ENCODE assay signal across 8 cellular contexts in the genomic region with DNA sequence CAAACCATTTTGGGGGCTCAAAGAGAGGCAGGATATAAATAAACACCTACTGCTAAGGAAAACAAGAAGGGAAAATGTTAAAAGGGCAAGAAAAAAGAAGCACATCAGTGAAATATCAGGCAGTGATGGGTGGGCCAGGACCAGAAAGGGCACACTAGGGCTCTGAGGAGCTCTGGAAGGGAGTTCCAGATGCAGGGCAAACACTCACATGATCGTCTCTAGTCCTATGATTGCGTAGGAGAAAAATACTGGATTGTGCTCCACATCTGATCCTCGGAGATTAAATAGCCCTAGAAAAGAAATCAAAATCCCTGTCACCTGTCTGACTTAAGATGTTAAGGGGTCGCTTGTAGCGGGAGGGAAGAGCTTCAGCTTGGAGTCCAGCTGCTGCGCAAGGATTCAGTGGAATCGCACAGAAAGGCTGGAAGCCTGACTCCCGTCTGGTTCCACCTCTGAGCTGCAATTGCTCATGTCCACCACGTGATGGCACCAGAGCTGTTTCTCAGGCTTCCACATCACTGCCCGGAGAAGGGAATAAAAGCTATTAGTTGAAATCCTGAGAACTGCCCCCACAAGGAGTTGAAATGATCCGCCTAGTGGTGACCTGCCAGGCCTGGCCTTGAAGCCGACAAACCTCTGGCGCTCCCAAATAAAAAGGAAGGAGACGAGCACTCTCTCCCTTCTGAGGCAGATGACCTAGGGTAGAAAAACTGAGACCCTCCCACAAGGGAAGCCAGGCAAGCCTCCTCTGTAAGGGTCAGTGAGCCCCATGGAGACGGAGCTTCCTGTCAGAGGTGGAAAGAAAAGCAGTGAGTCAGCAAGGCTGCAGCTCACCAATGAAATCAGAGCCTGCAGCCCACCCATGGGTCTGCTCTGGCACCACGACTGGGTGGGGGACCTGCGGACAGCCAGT. TPM values are rescaled to one million over a fixed set of nuclear protein-coding genes. Genes with fewer than 3 reads are reported as not detected.
A peak's percentile ranks its signal among the peaks of the same experiment; 100 is the strongest.
DNase-seq lines count a peak whose midpoint lies in the region; ATAC-seq and TF ChIP-seq lines count a peak whose summit lies in the region.

No MANE protein-coding gene starts in this region.

- no peaks in the 10 kb centered on the region for H3K27me3 Mint-ChIP-seq in Calu3 (ENCODE audit: unreplicated experiment)
- H3K27me3 Mint-ChIP-seq in nephron (ENCODE audit: low read depth): no peaks in the 10 kb centered on the region

- DNase-seq in Calu3 (peak; percentile 74), PC-3 (peak; percentile 82), fibroblast of peridontal ligament (ENCODE audit: extremely low read depth) (peak; percentile 93)
- DNase-seq in activated T-cell treated with anti-CD3 and anti-CD28 coated beads, Interleukin-2, amount 50 U/mL, for 48 hours: peak; percentile 64 to 69
- DNase-seq in stimulated activated naive CD8-positive, alpha-beta T cell treated with anti-CD3 and anti-CD28 coated beads, Interleukin-15, Interleukin-2, amounts not matched to agents 100 U/mL and 50 U/mL, for 24 hours: peak; percentile 67

- H3K27me3 ChIP-seq in HUES64 (ENCODE audit: insufficient read depth, low read length) (no peaks in the 10 kb centered on the region), PC-3 (ENCODE audit: low read length) (no peaks in the 10 kb centered on the region)

- H2AFZ ChIP-seq in PC-3 (ENCODE audit: low read length): no peak overlapping the region

- H3F3A ChIP-seq in PC-3 (ENCODE audit: low read length, unreplicated experiment): no peaks in the 10 kb centered on the region

- no peaks in the 10 kb centered on the region for H3K9me2 ChIP-seq in PC-3 (replicated peaks; ENCODE audit: low read length)

- no peaks in the 10 kb centered on the region for H3K79me2 ChIP-seq in PC-3 (ENCODE audit: low read length)

- no TSS peak for BruUV-seq in Calu3 (replicated peaks; lab: Mats Ljungman, UMichigan)
- BruUV-seq in PC-3 (replicated peaks; lab: Mats Ljungman, UMichigan): no TSS peak

- POLR2A ChIA-PET in PC-3 (lab: Charles Lee; ENCODE audit: unreplicated experiment): interaction anchor here (0.6 kb wide), 1 partner anchor 200 kb away, joined by 4 read pairs; no protein-coding TSS in a partner anchor

- no peak overlapping the region for H3K4me2 ChIP-seq in PC-3 (ENCODE audit: low read length)

- peak overlapping the region; percentile 5; the same call in 1 of the 2 replicates for H3K4me3 ChIP-seq in HUES64 (ENCODE audit: low read length)
- H3K4me3 ChIP-seq in PC-3 (ENCODE audit: low read length): no peak overlapping the region

- H3K9me3 Mint-ChIP-seq in Calu3 (ENCODE audit: low read depth, unreplicated experiment) (no peaks in the 10 kb centered on the region), nephron (no peaks in the 10 kb centered on the region)

- intact Hi-C loops in Calu3 (cut with micrococcal nuclease; ENCODE audit: unreplicated experiment) (loop anchor here (1.0 to 10.0 kb wide), 5 partner anchors 133 to 395 kb away; no protein-coding TSS in a partner anchor), PC-3 (cut with micrococcal nuclease) (loop anchor here (1.0 to 2.0 kb wide), 7 partner anchors 39 to 341 kb away; a partner anchor contains a TSS)

- H4K20me1 ChIP-seq in PC-3 (ENCODE audit: low read length): no peaks in the 10 kb centered on the region

- H3K4me3 Mint-ChIP-seq in Calu3 (ENCODE audit: low read depth, unreplicated experiment) (no peak overlapping the region), nephron (peak overlapping the region in 2 of 3 experiments; percentile 43 to 49)

- TF ChIP-seq CTCF in Calu3 (IDR thresholded peaks at IDR 0.05; ENCODE audit: unreplicated experiment) (peak; percentile 78), PC-3 (conservative IDR thresholded peaks at IDR 0.05; ENCODE audit: low read depth, low read length) (peak; percentile 87), nephron (IDR thresholded peaks at IDR 0.05; ENCODE audit: unreplicated experiment in 3 of 3) (peak; percentile 97 to 99 (median 99))

- H3K36me3 Mint-ChIP-seq in Calu3 (ENCODE audit: insufficient read depth, unreplicated experiment) (peaks cover 26% of the 10 kb centered on the region), nephron (ENCODE audit: low read depth) (peaks cover 69% of the 10 kb centered on the region)

- peak; percentile 72 for ATAC-seq in GM21390 (IDR thresholded peaks at IDR 0.05; ENCODE audit: unreplicated experiment)
- ATAC-seq in PC-3: peak; percentile 92
- ATAC-seq in stimulated activated naive CD8-positive, alpha-beta T cell treated with anti-CD3 and anti-CD28 coated beads, Interleukin-15, Interleukin-2, amounts not matched to agents 100 U/mL and 50 U/mL, for 24 hours: no peak

- H3K27ac ChIP-seq in HUES64 (ENCODE audit: low read depth, low read length) (peak overlapping the region; percentile 56), PC-3 (ENCODE audit: low read length) (no peak overlapping the region)

- H3K4me1 Mint-ChIP-seq in Calu3 (ENCODE audit: low read depth, unreplicated experiment): peaks cover 8% of the 10 kb centered on the region
- peaks cover 39% of the 10 kb centered on the region for H3K4me1 Mint-ChIP-seq in nephron

- H3K9ac ChIP-seq in HUES64 (ENCODE audit: low read depth, low read length) (peak overlapping the region; percentile 28; the same call in 1 of the 2 replicates), PC-3 (ENCODE audit: low read length) (0 out of 2 replicates have a peak overlapping the region, but pooled peaks have one; percentile 26)

- H3K9me3 ChIP-seq in HUES64 (ENCODE audit: insufficient read depth, low read depth, low read length): no peaks in the 10 kb centered on the region
- H3K9me3 ChIP-seq in PC-3 (ENCODE audit: low read length): no peaks in the 10 kb centered on the region

- CTCF ChIA-PET in Calu3 (lab: Charles Lee): interaction anchor here (0.5 to 1.4 kb wide), 19 partner anchors 10 to 249 kb away, joined by 3 to 26 read pairs (median 4); a partner anchor contains a TSS
- CTCF ChIA-PET in PC-3 (lab: Charles Lee): interaction anchor here (0.6 to 1.3 kb wide), 12 partner anchors 10 to 1035 kb away, joined by 3 to 23 read pairs (median 6); no protein-coding TSS in a partner anchor

- WGBS in HUES64: 34% methylated on average over 17 of the region's 17 CpGs

- no peak overlapping the region for H3K27ac Mint-ChIP-seq in Calu3 (ENCODE audit: unreplicated experiment)
- H3K27ac Mint-ChIP-seq in nephron: peak overlapping the region; percentile 89 to 93 (median 91)

- H3K4me1 ChIP-seq in HUES64 (ENCODE audit: insufficient read depth, low read length) (peaks cover 10% of the 10 kb centered on the region), PC-3 (ENCODE audit: insufficient read depth, low read length) (peaks cover 6% of the 10 kb centered on the region)

- H3K36me3 ChIP-seq in HUES64 (ENCODE audit: insufficient read depth, low read length) (peaks cover 64% of the 10 kb centered on the region), PC-3 (ENCODE audit: low read depth, low read length) (peaks cover 3% of the 10 kb centered on the region; the same call in 1 of the 2 replicates)

RNA-seq across cellular contexts. Expression of a gene that starts 39.2 kb away (rescaled TPM):
- total RNA-seq in Calu3 (2022): 50.0 and 63.4 TPM in 2 replicates
- 32.1 TPM for polyA plus RNA-seq in HUES64 (2013, experiment 1 of 2)
- polyA plus RNA-seq in HUES64 (2013, experiment 2 of 2): 34.6 TPM
- 77.3 TPM in 2 replicates for total RNA-seq in PC-3 (2014; rRNA removed)
